ENCODE assay signal across 9 cellular contexts in genomic region chr3:8239718-8240698, GRCh38.
DNase-seq lines count a peak whose midpoint lies in the region; ATAC-seq, FAIRE-seq and TF ChIP-seq lines count a peak whose summit lies in the region.
"Had no signal": no experiment of that assay in that cellular context is flagged by ENCODE, and none has a peak within 500 bp of the region (broad histone marks: within the 10 kb centered on the region; RNA-seq: fewer than 3 reads in every experiment).

No MANE protein-coding gene starts in this region.

- no peaks in the 10 kb centered on the region for H3K36me3 ChIP-seq in pancreas
- H3K36me3 ChIP-seq: neutrophil had no signal

- CTCF ChIA-PET in activated B cell treated with CpG ODN at 0.5 μM for 24 hours (lab: Charles Lee), result interaction anchor here (1.0 to 1.4 kb wide), 3 partner anchors 10 to 177 kb away, joined by 3 to 10 read pairs (median 5); no protein-coding TSS in a partner anchor

- no peak for TF ChIP-seq CTCF in activated B cell treated with CpG ODN at 0.5 μM for 24 hours (IDR thresholded peaks at IDR 0.05)
- TF ChIP-seq CTCF in fibroblast of pulmonary artery (IDR thresholded peaks at IDR 0.05; ENCODE audit: low read length, missing control alignments), result peak; percentile 98
- TF ChIP-seq CTCF in pancreas (IDR thresholded peaks at IDR 0.05), result peak; percentile 61 to 81 (median 78)

- POLR2A ChIA-PET in activated B cell treated with CpG ODN at 0.5 μM for 24 hours (lab: Charles Lee), result interaction anchor here (0.6 kb wide), 1 partner anchor 837 kb away, joined by 8 read pairs; no protein-coding TSS in a partner anchor

- H3K4me3 Mint-ChIP-seq in activated B cell treated with CpG ODN at 0.5 μM for 24 hours, result no peak overlapping the region

- peak; percentile 96 for ATAC-seq in GM18508 (IDR thresholded peaks at IDR 0.05; ENCODE audit: insufficient read depth, unreplicated experiment)
- peak; percentile 97 for ATAC-seq in HG02798 (IDR thresholded peaks at IDR 0.05; ENCODE audit: poor library complexity, unreplicated experiment)
- peak; percentile 40 for ATAC-seq in activated B cell treated with CpG ODN at 0.5 μM for 24 hours (ENCODE audit: low read depth)
- ATAC-seq in pancreas, result peak; percentile 55 to 88 (median 83)

- intact Hi-C loops in activated B cell treated with CpG ODN at 0.5 μM for 24 hours (cut with micrococcal nuclease) (loop anchor here (1.0 kb wide), 1 partner anchor 177 kb away; no protein-coding TSS in a partner anchor), pancreas (cut with DNase I) (no loop called here)

- H3K27ac Mint-ChIP-seq in activated B cell treated with CpG ODN at 0.5 μM for 24 hours, result no peak overlapping the region

- no peaks in the 10 kb centered on the region for H3K9me3 ChIP-seq in pancreas
- H3K9me3 ChIP-seq: neutrophil had no signal

- no peaks in the 10 kb centered on the region for H3K27me3 Mint-ChIP-seq in activated B cell treated with CpG ODN at 0.5 μM for 24 hours

- peak; percentile 71 for DNase-seq in AG20443 (ENCODE audit: low spot score)
- peak; percentile 48 for DNase-seq in MV-4-11 (lab: John Stamatoyannopoulos, UW)
- no peak for DNase-seq in activated B cell treated with CpG ODN at 0.5 μM for 24 hours
- DNase-seq in fibroblast of pulmonary artery (ENCODE audit: low read depth), result peak; percentile 75
- DNase-seq in pancreas, result peak in 3 of 6 donors; percentile 8 to 37 (median 19)
- DNase-seq in COR-L47 (lab: John Stamatoyannopoulos, UW), result no peak

- H3K4me1 Mint-ChIP-seq in activated B cell treated with CpG ODN at 0.5 μM for 24 hours, result no peaks in the 10 kb centered on the region

- no peak overlapping the region for H3K27ac ChIP-seq in pancreas
- H3K27ac ChIP-seq: neutrophil had no signal

- H3K4me1 ChIP-seq in pancreas, result no peaks in the 10 kb centered on the region

- H3K36me3 Mint-ChIP-seq in activated B cell treated with CpG ODN at 0.5 μM for 24 hours (ENCODE audit: low read depth), result no peaks in the 10 kb centered on the region

- no peak for FAIRE-seq in pancreas (lab: Jason Lieb, UNC)

- WGBS in pancreas, 2 donors, result 84 to 96% methylated on average over 4 of the region's 4 CpGs

- no peaks in the 10 kb centered on the region for H3K27me3 ChIP-seq in pancreas
- H3K27me3 ChIP-seq: neutrophil had no signal

- no peaks in the 10 kb centered on the region for H3K9me3 Mint-ChIP-seq in activated B cell treated with CpG ODN at 0.5 μM for 24 hours

- no peak overlapping the region for H3K4me3 ChIP-seq in fibroblast of pulmonary artery (replicated peaks; ENCODE audit: low read depth, low read length)
- H3K4me3 ChIP-seq in pancreas, result no peak overlapping the region

Comparison
In these comparisons a context has a peak if more than half of its experiments do, and no peak if none do; other contexts are left out.
1. DNase-seq: peak in AG20443 (single experiment), MV-4-11 (single experiment) and fibroblast of pulmonary artery (single experiment); none in activated B cell treated with CpG ODN at 0.5 μM for 24 hours (single experiment) and COR-L47 (single experiment).
2. ATAC-seq: peak in every context shown above with its lines; median percentile 97 in HG02798; 96 in GM18508; 83 in pancreas; 40 in activated B cell treated with CpG ODN at 0.5 μM for 24 hours.